8 cellular contexts compared by ENCODE assay signal in the genomic region with DNA sequence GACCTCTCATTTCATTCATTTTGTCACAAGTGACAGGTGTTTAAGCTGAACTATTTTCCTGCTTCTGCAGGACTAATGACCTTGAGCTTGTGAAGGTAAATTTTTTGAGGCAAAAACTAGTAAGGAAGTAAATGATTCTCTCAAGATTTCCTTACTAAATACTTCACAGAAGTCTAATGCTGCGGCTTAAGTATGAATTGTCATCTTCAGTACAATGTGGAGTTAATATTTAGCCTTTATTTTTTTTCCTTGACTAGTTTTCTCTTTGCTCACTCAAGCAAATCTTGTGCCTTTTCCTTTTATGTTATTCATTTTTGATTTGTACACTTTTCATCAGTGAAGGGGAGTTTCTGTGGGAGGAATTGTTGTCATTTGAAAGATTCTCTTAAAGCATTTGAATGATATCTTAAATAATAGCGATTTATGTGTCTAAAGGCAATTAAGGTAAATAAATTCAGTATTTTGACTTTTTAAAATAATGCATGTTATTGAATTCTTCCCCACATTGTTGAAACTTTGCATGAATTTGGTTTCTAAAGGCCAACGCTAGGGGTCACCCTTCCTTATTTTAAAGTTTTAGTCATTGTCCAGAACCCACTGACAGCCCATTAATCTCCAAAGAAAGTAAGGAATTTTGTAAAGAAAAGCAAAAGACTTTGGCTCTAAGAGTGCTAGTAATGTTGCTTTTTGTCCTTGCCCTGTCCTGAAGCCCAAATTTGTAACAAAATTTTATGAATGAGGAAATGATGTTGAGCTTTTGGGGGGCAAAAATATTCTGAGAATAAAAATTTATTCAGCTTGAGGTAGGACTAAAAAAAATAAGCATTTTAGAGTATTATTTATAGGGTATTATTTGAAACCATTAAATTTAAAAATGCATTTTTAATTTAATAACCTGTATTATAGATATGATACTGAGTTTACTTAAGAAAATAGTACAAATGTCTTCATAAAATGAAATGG.
DNase-seq lines count a peak whose midpoint lies in the region; ATAC-seq and TF ChIP-seq lines count a peak whose summit lies in the region.

No MANE protein-coding gene starts in this region.

- no peak overlapping the region for H3K4me3 ChIP-seq in retinal pigment epithelial cell (ENCODE audit: low read length)

- intact Hi-C loops in activated CD4-positive, alpha-beta T cell treated with anti-CD3 and anti-CD28 coated beads for 36 hours (cut with DNase I, micrococcal nuclease), result loop anchor here (1.0 to 10.0 kb wide), 5 partner anchors 201 to 849 kb away; a partner anchor contains a TSS

- POLR2A ChIA-PET in activated CD4-positive, alpha-beta T cell treated with anti-CD3 and anti-CD28 coated beads for 36 hours (lab: Charles Lee), result no interaction called here

- no peak overlapping the region for H3K4me3 Mint-ChIP-seq in activated CD4-positive, alpha-beta T cell treated with anti-CD3 and anti-CD28 coated beads for 36 hours

- no peak overlapping the region for H3K27ac Mint-ChIP-seq in activated CD4-positive, alpha-beta T cell treated with anti-CD3 and anti-CD28 coated beads for 36 hours

- H3K9me3 Mint-ChIP-seq in activated CD4-positive, alpha-beta T cell treated with anti-CD3 and anti-CD28 coated beads for 36 hours (ENCODE audit: low read depth), result no peaks in the 10 kb centered on the region

- no peak for ATAC-seq in activated CD4-positive, alpha-beta T cell treated with anti-CD3 and anti-CD28 coated beads for 36 hours
- ATAC-seq in HG03175 (IDR thresholded peaks at IDR 0.05; ENCODE audit: unreplicated experiment) (peak; percentile 68), GM18498 (IDR thresholded peaks at IDR 0.05; ENCODE audit: unreplicated experiment) (no peak)

- peaks cover 30% of the 10 kb centered on the region for H3K27me3 Mint-ChIP-seq in activated CD4-positive, alpha-beta T cell treated with anti-CD3 and anti-CD28 coated beads for 36 hours

- peak; percentile 71 for TF ChIP-seq CTCF in retinal pigment epithelial cell (conservative IDR thresholded peaks at IDR 0.05; ENCODE audit: low read depth, low read length)

- no peaks in the 10 kb centered on the region for H3K4me1 Mint-ChIP-seq in activated CD4-positive, alpha-beta T cell treated with anti-CD3 and anti-CD28 coated beads for 36 hours

- H3K36me3 Mint-ChIP-seq in activated CD4-positive, alpha-beta T cell treated with anti-CD3 and anti-CD28 coated beads for 36 hours (ENCODE audit: low read depth), result no peaks in the 10 kb centered on the region

- DNase-seq in activated CD4-positive, alpha-beta T cell treated with anti-CD3 and anti-CD28 coated beads for 36 hours, result peak; percentile 40
- DNase-seq in activated CD4-positive, alpha-beta T cell treated with anti-CD3 and anti-CD28 coated beads, Interleukin-2, amount 50 U/mL, for 1 hour, result no peak
- DNase-seq in T-helper 9 cell (peak; percentile 5), fibroblast of the conjunctiva (ENCODE audit: low read depth) (peak; percentile 16), retinal pigment epithelial cell (ENCODE audit: low read depth) (peak; percentile 15), NCI-H2029 treated with DMSO at 0.1 percent for 48 hours (lab: John Stamatoyannopoulos, UW) (no peak)

- CTCF ChIA-PET in activated CD4-positive, alpha-beta T cell treated with anti-CD3 and anti-CD28 coated beads for 36 hours (lab: Charles Lee), result interaction anchor here (0.6 to 1.7 kb wide), 7 partner anchors 9 to 764 kb away, joined by 3 to 6 read pairs (median 3); no protein-coding TSS in a partner anchor

Comparison
In these comparisons a context has a peak if more than half of its experiments do, and no peak if none do; other contexts are left out.
1. DNase-seq: peak in activated CD4-positive, alpha-beta T cell treated with anti-CD3 and anti-CD28 coated beads for 36 hours (single experiment), T-helper 9 cell (single experiment), fibroblast of the conjunctiva (single experiment) and retinal pigment epithelial cell (single experiment); none in activated CD4-positive, alpha-beta T cell treated with anti-CD3 and anti-CD28 coated beads, Interleukin-2, amount 50 U/mL, for 1 hour (single experiment) and NCI-H2029 treated with DMSO at 0.1 percent for 48 hours (single experiment).